Comparison of ENCODE assay signal across 25 cellular contexts in genomic region chr4:37725718-37726117, GRCh38.
DNase-seq lines count a peak whose midpoint lies in the region; ATAC-seq lines count a peak whose summit lies in the region.
"Had no signal": no experiment of that assay in that cellular context is flagged by ENCODE, and none has a peak within 500 bp of the region (broad histone marks: within the 10 kb centered on the region; RNA-seq: fewer than 3 reads in every experiment).

No MANE protein-coding gene starts in this region.

- peak; percentile 61 for ATAC-seq in GM18499 (IDR thresholded peaks at IDR 0.05; ENCODE audit: insufficient read depth, unreplicated experiment)
- ATAC-seq in GM19452 (IDR thresholded peaks at IDR 0.05; ENCODE audit: unreplicated experiment) = peak; percentile 71
- ATAC-seq in HG02852 (IDR thresholded peaks at IDR 0.05; ENCODE audit: unreplicated experiment) = peak; percentile 68
- peak; percentile 62 for ATAC-seq in HG03520 (IDR thresholded peaks at IDR 0.05; ENCODE audit: unreplicated experiment)
- ATAC-seq in HG03097 (IDR thresholded peaks at IDR 0.05; ENCODE audit: low FRiP score, unreplicated experiment) = no peak
- ATAC-seq: A549; activated CD8-positive, alpha-beta T cell treated with anti-CD3 and anti-CD28 coated beads, Interleukin-2, amount 10 ng/mL, durations not matched to agents 7 days and 5 days; foreskin keratinocyte; HCT116; heart right ventricle; lower lobe of right lung; T-helper 17 cell had no signal

- DNase-seq in DMS153 (lab: John Stamatoyannopoulos, UW) = no peak
- DNase-seq in activated T-cell treated with anti-CD3 and anti-CD28 coated beads, Interleukin-2, amount 50 U/mL, for 1 hour = no peak
- DNase-seq in activated CD4-positive, alpha-beta T cell treated with anti-CD3 and anti-CD28 coated beads for 48 hours = no peak
- DNase-seq: activated CD8-positive, alpha-beta T cell treated with anti-CD3 and anti-CD28 coated beads, Interleukin-2, amount 10 ng/mL, durations not matched to agents 7 days and 5 days; activated effector memory CD4-positive, alpha-beta T cell treated with anti-CD3 and anti-CD28 coated beads, Interleukin-2, amount 50 U/mL, for 16 hours; AML-193; caudate nucleus; CD4-positive, alpha-beta T cell; foreskin keratinocyte; heart right ventricle; kidney glomerular epithelial cell; lower lobe of right lung; NCI-H1694; SK-N-SH; stimulated activated CD4-positive, alpha-beta T cell treated with anti-CD3 and anti-CD28 coated beads, Interleukin-1b, Interleukin-23, amount 100 ng/mL, for 48 hours; stimulated activated CD8-positive, alpha-beta memory T cell treated with anti-CD3 and anti-CD28 coated beads, Interleukin-4, amount 100 ng/mL, for 48 hours; T-helper 17 cell; trophoblast cell had no signal
